Comparison of ENCODE assay signal across 23 cellular contexts in the genomic region with DNA sequence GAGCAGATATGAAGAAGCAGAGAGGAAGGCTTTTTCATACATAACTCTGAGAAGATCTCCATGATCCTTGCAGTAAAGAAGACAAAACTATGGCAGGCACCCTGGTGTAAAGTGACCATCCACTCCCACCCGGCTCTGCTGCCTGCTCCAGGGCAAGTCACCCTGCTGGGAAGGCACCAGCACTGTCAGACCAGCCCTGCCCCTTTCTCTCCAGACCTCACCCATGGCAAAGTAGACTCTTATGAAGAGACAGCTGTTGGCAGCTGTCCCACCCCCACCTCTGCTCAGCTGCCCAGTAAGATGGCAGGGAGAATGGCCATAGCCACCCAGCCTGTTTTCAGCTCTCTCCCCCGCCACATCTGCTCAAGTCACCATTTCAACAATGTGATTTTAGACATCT.
"Had no signal": no experiment of that assay in that cellular context is flagged by ENCODE, and none has a peak within 500 bp of the region (broad histone marks: within the 10 kb centered on the region; RNA-seq: fewer than 3 reads in every experiment).

No MANE protein-coding gene starts in this region.

- H3K9me3 ChIP-seq: esophagus squamous epithelium, left lung, mucosa of descending colon, upper lobe of left lung had no signal

- H3K36me3 ChIP-seq: esophagus squamous epithelium, left lung, upper lobe of left lung had no signal

- DNase-seq: activated B cell treated with CpG ODN at 0.5 μM for 24 hours; activated CD4-positive, alpha-beta T cell treated with anti-CD3 and anti-CD28 coated beads for 48 hours; activated CD8-positive, alpha-beta memory T cell treated with anti-CD3 and anti-CD28 coated beads, Interleukin-2, amount 50 U/mL, for 4 hours; activated CD8-positive, alpha-beta T cell treated with anti-CD3 and anti-CD28 coated beads, Interleukin-2, amount 10 ng/mL, durations not matched to agents 7 days and 5 days; activated gamma-delta T cell treated with Interleukin-2 at 50 U/mL for 16 hours; activated T-cell treated with anti-CD3 and anti-CD28 coated beads, Interleukin-2, amount 50 U/mL, for 72 hours; amniotic stem cell; caudate nucleus; effector CD4-positive, alpha-beta T cell; esophagus squamous epithelium; hippocampal formation; kidney; left lung; mammary epithelial cell; mucosa of descending colon; natural killer cell; stimulated activated CD4-positive, alpha-beta T cell treated with anti-CD3 and anti-CD28 coated beads, Interleukin-4, amount 100 ng/mL, for 24 hours; stimulated activated naive CD4-positive, alpha-beta T cell treated with Interleukin-2 at 50 U/mL for 16 hours; T-helper 2 cell; upper lobe of left lung had no signal

- FAIRE-seq: kidney, TTC549 had no signal

- H3K4me3 ChIP-seq: coronary artery, esophagus squamous epithelium, left lung, mucosa of descending colon, skin epidermis, upper lobe of left lung had no signal

- ATAC-seq: activated CD8-positive, alpha-beta T cell treated with anti-CD3 and anti-CD28 coated beads, Interleukin-2, amount 10 ng/mL, durations not matched to agents 7 days and 5 days; activated T-cell treated with anti-CD3 and anti-CD28 coated beads, Interleukin-2, amount 50 U/mL, for 72 hours; left lung; mucosa of descending colon; natural killer cell had no signal

- H3K27me3 ChIP-seq: esophagus squamous epithelium, left lung, upper lobe of left lung had no signal

- H3K27ac ChIP-seq: coronary artery, esophagus squamous epithelium, left lung, skin epidermis, upper lobe of left lung had no signal
